ENCODE assay signal across 16 cellular contexts in the genomic region with DNA sequence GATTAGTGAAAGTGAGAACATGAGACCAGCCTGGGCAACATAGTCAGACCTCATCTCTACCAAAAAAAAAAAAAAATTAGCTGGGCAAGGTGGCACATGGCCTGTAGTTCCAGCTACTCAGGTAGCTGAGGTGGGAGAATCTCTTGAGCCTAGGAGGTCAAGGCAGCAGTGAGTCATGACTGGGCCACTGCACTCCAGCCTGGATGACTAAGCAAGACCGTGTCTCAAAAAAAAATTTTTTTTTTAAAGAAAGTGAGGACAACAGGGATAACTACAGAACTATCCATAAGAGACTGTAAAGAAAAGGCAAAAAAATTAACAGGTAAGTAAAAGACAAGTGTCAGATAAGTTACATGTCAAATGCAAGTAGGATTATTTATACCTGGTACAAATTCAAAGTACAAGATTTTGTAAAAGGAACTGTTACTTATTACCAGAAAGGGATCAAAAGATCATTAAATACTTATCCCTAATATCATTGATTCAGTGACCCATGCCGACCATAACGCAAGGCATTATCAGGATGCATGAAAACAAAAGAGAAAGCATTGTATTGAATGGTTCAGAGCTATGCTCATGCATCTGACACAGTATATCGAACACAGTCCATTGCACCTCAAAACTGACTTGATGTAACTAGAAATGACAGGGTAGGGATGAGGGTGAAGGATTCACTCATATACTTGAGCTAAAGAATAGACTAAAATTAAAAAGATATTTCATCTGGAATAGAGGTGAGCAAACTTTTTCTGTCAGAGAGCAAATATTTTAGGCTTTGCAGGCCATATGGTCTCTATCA. TPM values are rescaled to one million over a fixed set of nuclear protein-coding genes. Genes with fewer than 3 reads are reported as not detected.
A peak's percentile ranks its signal among the peaks of the same experiment; 100 is the strongest.
DNase-seq lines count a peak whose midpoint lies in the region; ATAC-seq and TF ChIP-seq lines count a peak whose summit lies in the region.
"Had no signal": no experiment of that assay in that cellular context is flagged by ENCODE, and none has a peak within 500 bp of the region (broad histone marks: within the 10 kb centered on the region; RNA-seq: fewer than 3 reads in every experiment).

No MANE protein-coding gene starts in this region.

- no CpG with 5 or more reads among the region's 4 CpGs for WGBS in IMR-90 (ENCODE audit: extremely low coverage in 2 of 2, insufficient read length in 1 of 2), 2 experiments
- 75% methylated on average over 4 of the region's 4 CpGs for WGBS in hepatocyte (ENCODE audit: low lambda C conversion rate, missing lambda C conversion rate)

- no peak for TF ChIP-seq POLR2A in IMR-90 (IDR thresholded peaks at IDR 0.05; ENCODE audit: low read depth, low read length)

- no peak overlapping the region for H3K4me2 ChIP-seq in IMR-90 (ENCODE audit: low read depth, low read length)
- no peak overlapping the region for H3K4me2 ChIP-seq in hepatocyte

- H4K20me1 ChIP-seq in IMR-90 (ENCODE audit: insufficient read depth, low read length) (no peaks in the 10 kb centered on the region), hepatocyte (ENCODE audit: insufficient read depth, poor library complexity, severe bottlenecking) (no peaks in the 10 kb centered on the region)

- H2AK5ac ChIP-seq in IMR-90 (ENCODE audit: low read depth, low read length) = no peak overlapping the region

- H3K56ac ChIP-seq in IMR-90 (ENCODE audit: extremely low read depth, insufficient read depth, low read length) = no peak overlapping the region

- H3K79me1 ChIP-seq in IMR-90 (ENCODE audit: low read depth in 1 of 2, low read length in 2 of 2) = no peaks in the 10 kb centered on the region

- H3K9ac ChIP-seq in IMR-90 (ENCODE audit: low read depth, low read length) = no peak overlapping the region
- H3K9ac ChIP-seq: parathyroid adenoma had no signal

- H2AFZ ChIP-seq in ACC112 (ENCODE audit: low read length, unreplicated experiment) (peak overlapping the region; percentile 7), IMR-90 (replicated peaks; ENCODE audit: low read length, poor library complexity) (no peak overlapping the region), hepatocyte (no peak overlapping the region)
- H2AFZ ChIP-seq: parathyroid adenoma had no signal

- no peak overlapping the region for H2AK9ac ChIP-seq in IMR-90 (replicated peaks; ENCODE audit: low read depth, low read length, poor library complexity)

- in situ Hi-C loops in IMR-90 (cut with MboI; ENCODE audit: low sequenced_read_pairs) = no loop called here

- CTCF ChIA-PET in IMR-90 (lab: Yijun Ruan, JAX) = interaction anchor here (1.0 to 3.8 kb wide), 2 partner anchors 7 to 11 kb away, joined by 3 to 18 read pairs; no protein-coding TSS in a partner anchor

- no peak overlapping the region for H3K14ac ChIP-seq in IMR-90 (replicated peaks; ENCODE audit: low read depth, low read length)

- no peak overlapping the region for H3K4ac ChIP-seq in IMR-90 (ENCODE audit: low read depth, low read length)

- TF ChIP-seq CTCF in IMR-90 (conservative IDR thresholded peaks at IDR 0.05; ENCODE audit: low read depth, low read length) (no peak), hepatocyte (IDR thresholded peaks at IDR 0.05; ENCODE audit: poor library complexity) (no peak)

- H3K79me2 ChIP-seq in ACC112 (ENCODE audit: control insufficient read depth, insufficient read depth, low read length, unreplicated experiment) (no peaks in the 10 kb centered on the region), hepatocyte (no peaks in the 10 kb centered on the region)
- H3K79me2 ChIP-seq: parathyroid adenoma had no signal

- BruUV-seq in IMR-90 (replicated peaks; lab: Mats Ljungman, UMichigan) = no TSS peak

- no peak overlapping the region for H2BK15ac ChIP-seq in IMR-90 (ENCODE audit: low read depth, low read length)

- no peak overlapping the region for H3K23ac ChIP-seq in IMR-90 (ENCODE audit: low read depth, low read length)

- POLR2A ChIA-PET in IMR-90 (lab: Charles Lee; ENCODE audit: unreplicated experiment) = no interaction called here

- no peak overlapping the region for H3K18ac ChIP-seq in IMR-90 (ENCODE audit: low read depth, low read length)

- peaks cover 13% of the 10 kb centered on the region for H3K4me1 ChIP-seq in ACC112 (ENCODE audit: control insufficient read depth, insufficient read depth, low read length, unreplicated experiment)
- no peaks in the 10 kb centered on the region for H3K4me1 ChIP-seq in IMR-90 (ENCODE audit: control insufficient read depth, insufficient read depth, low read length)
- no peaks in the 10 kb centered on the region for H3K4me1 ChIP-seq in hepatocyte (ENCODE audit: insufficient read depth)
- H3K4me1 ChIP-seq: parathyroid adenoma had no signal

- no peak overlapping the region; a peak in 1 of 4 replicates for H4K8ac ChIP-seq in IMR-90 (ENCODE audit: low read depth in 2 of 2, low read length in 2 of 2)

- H2BK120ac ChIP-seq in IMR-90 (ENCODE audit: low read depth, low read length) = no peak overlapping the region

- no peak overlapping the region for H4K91ac ChIP-seq in IMR-90 (ENCODE audit: insufficient read depth, low read depth, low read length)

- H3K9me3 ChIP-seq in IMR-90 (ENCODE audit: control insufficient read depth, insufficient read depth, low read length) (no peaks in the 10 kb centered on the region), hepatocyte (ENCODE audit: low read depth) (no peaks in the 10 kb centered on the region)

- dilution Hi-C loops in IMR-90 (cut with HindIII; ENCODE audit: low sequenced_read_pairs, unreplicated experiment) = no loop called here

- peak; percentile 47 for DNase-seq in IMR-90
- peak; percentile 68 for DNase-seq in astrocyte of the hippocampus (ENCODE audit: low read depth, low spot score)
- peak; percentile 32 for DNase-seq in hepatocyte (ENCODE audit: low spot score)
- DNase-seq in NCI-H526 (lab: John Stamatoyannopoulos, UW) = no peak
- DNase-seq: activated CD4-positive, alpha-beta T cell treated with anti-CD3 and anti-CD28 coated beads for 36 hours; COR-L47; NCI-H1092; NCI-H345; stimulated activated CD4-positive, alpha-beta T cell treated with anti-CD3 and anti-CD28 coated beads, Interleukin-15, amount 100 ng/mL, for 24 hours; T-helper 1 cell had no signal

- ATAC-seq in IMR-90 (ENCODE audit: low read depth) = peak; percentile 49; the same call in 1 of the 2 replicates
- ATAC-seq in GM18909 (IDR thresholded peaks at IDR 0.05; ENCODE audit: poor library complexity, unreplicated experiment) = no peak
- ATAC-seq in HG02623 (IDR thresholded peaks at IDR 0.05; ENCODE audit: unreplicated experiment) = no peak
- ATAC-seq in GM21825 (IDR thresholded peaks at IDR 0.05; ENCODE audit: unreplicated experiment) = no peak
- ATAC-seq: activated CD4-positive, alpha-beta T cell treated with anti-CD3 and anti-CD28 coated beads for 36 hours had no signal

- H2BK5ac ChIP-seq in IMR-90 (ENCODE audit: low read depth, low read length, poor library complexity, severe bottlenecking) = no peak overlapping the region

- H3K4me3 ChIP-seq in ACC112 (ENCODE audit: low read depth, low read length) (no peak overlapping the region), IMR-90 (ENCODE audit: insufficient read depth, low read depth, low read length) (no peak overlapping the region), hepatocyte (no peak overlapping the region)
- H3K4me3 ChIP-seq: coronary artery had no signal

- no peak overlapping the region for H2BK20ac ChIP-seq in IMR-90 (ENCODE audit: low read depth, low read length)

- H4K5ac ChIP-seq in IMR-90 (ENCODE audit: low read depth, low read length) = no peak overlapping the region

- H3K36me3 ChIP-seq in ACC112 (ENCODE audit: insufficient read depth, low read length) = no peaks in the 10 kb centered on the region
- H3K36me3 ChIP-seq in IMR-90 (ENCODE audit: control insufficient read depth, insufficient read depth, low read length) = no peaks in the 10 kb centered on the region
- H3K36me3 ChIP-seq in hepatocyte (replicated peaks; ENCODE audit: insufficient read depth, low read depth) = no peaks in the 10 kb centered on the region

- H3K27me3 ChIP-seq in ACC112 (ENCODE audit: insufficient read depth, low read length) (no peaks in the 10 kb centered on the region), IMR-90 (ENCODE audit: control insufficient read depth, insufficient read depth, low read length) (no peaks in the 10 kb centered on the region), hepatocyte (no peaks in the 10 kb centered on the region)

- no peaks in the 10 kb centered on the region for H3K9me1 ChIP-seq in IMR-90 (ENCODE audit: insufficient read depth, low read length)

- intact Hi-C loops in IMR-90 (cut with micrococcal nuclease) = no loop called here

- no peaks in the 10 kb centered on the region for H3K9me2 ChIP-seq in hepatocyte (replicated peaks; ENCODE audit: insufficient read depth)

- TF ChIP-seq RAD21 in IMR-90 (IDR thresholded peaks at IDR 0.05; ENCODE audit: low read length) = no peak

- H3K27ac ChIP-seq in ACC112 (ENCODE audit: low read depth, low read length) (no peak overlapping the region), IMR-90 (ENCODE audit: insufficient read depth, low read length) (no peak overlapping the region), hepatocyte (no peak overlapping the region)
- H3K27ac ChIP-seq: coronary artery, parathyroid adenoma had no signal

TF ChIP-seq in IMR-90, 13 proteins besides CTCF, POLR2A, EP300 and RAD21:
- TF ChIP-seq, protein P1, sequence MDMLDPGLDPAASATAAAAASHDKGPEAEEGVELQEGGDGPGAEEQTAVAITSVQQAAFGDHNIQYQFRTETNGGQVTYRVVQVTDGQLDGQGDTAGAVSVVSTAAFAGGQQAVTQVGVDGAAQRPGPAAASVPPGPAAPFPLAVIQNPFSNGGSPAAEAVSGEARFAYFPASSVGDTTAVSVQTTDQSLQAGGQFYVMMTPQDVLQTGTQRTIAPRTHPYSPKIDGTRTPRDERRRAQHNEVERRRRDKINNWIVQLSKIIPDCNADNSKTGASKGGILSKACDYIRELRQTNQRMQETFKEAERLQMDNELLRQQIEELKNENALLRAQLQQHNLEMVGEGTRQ (IDR thresholded peaks at IDR 0.05; ENCODE audit: low read depth, low read length) = no peak
- 0 out of 2 replicates have a peak, but pooled peaks have one; percentile 26 for TF ChIP-seq FOS (IDR thresholded peaks at IDR 0.05; ENCODE audit: low read depth, low read length)
- peak; percentile 49; the same call in 1 of the 2 replicates for TF ChIP-seq NFE2L2 (IDR thresholded peaks at IDR 0.05; ENCODE audit: low read depth, low read length)
TF ChIP-seq in IMR-90: peak in this region for 2.

RNA-seq across cellular contexts. Expression of gene SPP1, which starts 13.3 kb away (rescaled TPM):
- total RNA-seq in IMR-90 (2012; rRNA removed) = 0.18 and 0.28 TPM in 2 replicates
- 0.50 and 0.62 TPM in 2 replicates for polyA plus RNA-seq in IMR-90 (2012; rRNA removed)
- polyA plus RNA-seq in IMR-90 (2012; cell fraction: cytosol; rRNA removed) = 0.26 and 0.44 TPM in 2 replicates
- 0.36 and 0.79 TPM in 2 replicates for polyA plus RNA-seq in IMR-90 (2012; cell fraction: nucleus; rRNA removed; ENCODE audit: low replicate concordance)
- 175 and 225 TPM in 2 replicates for total RNA-seq in hepatocyte
- polyA plus RNA-seq in hepatocyte = 244 and 466 TPM in 2 replicates
- total RNA-seq: activated CD4-positive, alpha-beta T cell treated with anti-CD3 and anti-CD28 coated beads for 36 hours had no signal

RNA-seq across cellular contexts. Expression of gene PKD2, which starts 45.2 kb away (rescaled TPM):
- total RNA-seq in IMR-90 (2012; rRNA removed) = 51.3 and 96.7 TPM in 2 replicates
- 37.3 and 43.8 TPM in 2 replicates for polyA plus RNA-seq in IMR-90 (2012; rRNA removed)
- polyA plus RNA-seq in IMR-90 (2012; cell fraction: cytosol; rRNA removed) = 6.0 and 7.7 TPM in 2 replicates
- 11.8 and 68.7 TPM in 2 replicates for polyA plus RNA-seq in IMR-90 (2012; cell fraction: nucleus; rRNA removed; ENCODE audit: low replicate concordance)
- total RNA-seq in hepatocyte = 32.3 and 36.7 TPM in 2 replicates
- 17.8 and 19.3 TPM in 2 replicates for polyA plus RNA-seq in hepatocyte

Comparison
In these comparisons a context has a peak if more than half of its experiments do, and no peak if none do; other contexts are left out.
1. DNase-seq: peak in IMR-90 (single experiment), astrocyte of the hippocampus (single experiment) and hepatocyte (single experiment); none in NCI-H526 (0 of 2).
2. RNA of gene SPP1, which starts 13.3 kb away (total RNA-seq): 175 to 225 TPM in hepatocyte; 0.18 to 0.28 TPM in IMR-90; every median in the first group is over 100 times any median in the second.